Comparison of ENCODE assay signal across 1 cellular context in the genomic region with DNA sequence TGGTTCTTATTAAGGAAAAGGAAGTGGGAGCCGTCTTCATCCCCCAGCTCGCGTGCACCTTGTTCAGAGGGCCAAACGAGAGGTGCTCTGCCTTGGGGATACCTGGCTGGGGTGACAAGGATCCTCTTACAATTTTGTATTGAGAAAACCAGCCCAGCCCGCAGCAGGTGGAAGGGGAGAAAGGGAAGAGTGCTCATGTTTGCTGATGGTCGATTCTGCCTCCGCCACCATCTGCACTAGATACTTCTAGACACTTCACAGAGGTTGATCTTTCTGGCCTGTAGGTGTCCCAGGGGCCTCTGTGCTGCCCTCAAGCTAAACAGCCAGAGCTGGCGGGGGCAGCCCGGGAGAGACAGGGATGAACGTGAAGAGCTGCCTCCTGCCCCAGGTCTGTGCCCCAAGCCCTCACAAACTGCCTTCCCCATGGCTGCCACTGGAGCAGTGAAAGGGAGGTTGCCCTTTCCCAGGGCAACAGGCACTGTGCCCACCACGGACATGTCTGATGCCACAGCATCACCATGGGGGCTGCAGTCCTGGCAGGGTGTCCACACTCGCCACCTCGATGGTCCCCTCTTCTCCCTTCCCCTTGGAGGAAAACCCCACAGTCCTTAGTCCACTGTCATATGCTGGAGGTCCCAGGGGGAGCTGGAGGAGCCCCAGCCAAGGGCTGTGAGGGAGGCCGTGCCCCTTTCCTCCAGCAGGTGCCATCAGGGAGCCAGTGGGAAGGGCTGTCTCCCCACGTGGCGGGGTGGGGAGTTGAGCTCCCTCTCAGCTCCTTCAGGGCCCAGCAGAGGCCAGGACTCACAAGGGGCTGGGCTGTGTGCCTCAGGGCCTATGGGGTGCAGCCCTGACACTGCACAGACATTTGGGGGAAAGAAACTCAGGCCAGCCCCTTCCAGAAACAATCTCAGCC.
TF ChIP-seq lines count a peak whose summit lies in the region.

No MANE protein-coding gene starts in this region.

TF ChIP-seq in HEK293, 187 proteins besides CTCF, POLR2A, EP300 and RAD21 (continued from another document):
- TF ChIP-seq, protein P1, sequence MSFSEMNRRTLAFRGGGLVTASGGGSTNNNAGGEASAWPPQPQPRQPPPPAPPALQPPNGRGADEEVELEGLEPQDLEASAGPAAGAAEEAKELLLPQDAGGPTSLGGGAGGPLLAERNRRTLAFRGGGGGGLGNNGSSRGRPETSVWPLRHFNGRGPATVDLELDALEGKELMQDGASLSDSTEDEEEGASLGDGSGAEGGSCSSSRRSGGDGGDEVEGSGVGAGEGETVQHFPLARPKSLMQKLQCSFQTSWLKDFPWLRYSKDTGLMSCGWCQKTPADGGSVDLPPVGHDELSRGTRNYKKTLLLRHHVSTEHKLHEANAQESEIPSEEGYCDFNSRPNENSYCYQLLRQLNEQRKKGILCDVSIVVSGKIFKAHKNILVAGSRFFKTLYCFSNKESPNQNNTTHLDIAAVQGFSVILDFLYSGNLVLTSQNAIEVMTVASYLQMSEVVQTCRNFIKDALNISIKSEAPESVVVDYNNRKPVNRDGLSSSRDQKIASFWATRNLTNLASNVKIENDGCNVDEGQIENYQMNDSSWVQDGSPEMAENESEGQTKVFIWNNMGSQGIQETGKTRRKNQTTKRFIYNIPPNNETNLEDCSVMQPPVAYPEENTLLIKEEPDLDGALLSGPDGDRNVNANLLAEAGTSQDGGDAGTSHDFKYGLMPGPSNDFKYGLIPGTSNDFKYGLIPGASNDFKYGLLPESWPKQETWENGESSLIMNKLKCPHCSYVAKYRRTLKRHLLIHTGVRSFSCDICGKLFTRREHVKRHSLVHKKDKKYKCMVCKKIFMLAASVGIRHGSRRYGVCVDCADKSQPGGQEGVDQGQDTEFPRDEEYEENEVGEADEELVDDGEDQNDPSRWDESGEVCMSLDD (tag by site-specific recombination; IDR thresholded peaks at IDR 0.05) = no peak
- TF ChIP-seq, protein P2, sequence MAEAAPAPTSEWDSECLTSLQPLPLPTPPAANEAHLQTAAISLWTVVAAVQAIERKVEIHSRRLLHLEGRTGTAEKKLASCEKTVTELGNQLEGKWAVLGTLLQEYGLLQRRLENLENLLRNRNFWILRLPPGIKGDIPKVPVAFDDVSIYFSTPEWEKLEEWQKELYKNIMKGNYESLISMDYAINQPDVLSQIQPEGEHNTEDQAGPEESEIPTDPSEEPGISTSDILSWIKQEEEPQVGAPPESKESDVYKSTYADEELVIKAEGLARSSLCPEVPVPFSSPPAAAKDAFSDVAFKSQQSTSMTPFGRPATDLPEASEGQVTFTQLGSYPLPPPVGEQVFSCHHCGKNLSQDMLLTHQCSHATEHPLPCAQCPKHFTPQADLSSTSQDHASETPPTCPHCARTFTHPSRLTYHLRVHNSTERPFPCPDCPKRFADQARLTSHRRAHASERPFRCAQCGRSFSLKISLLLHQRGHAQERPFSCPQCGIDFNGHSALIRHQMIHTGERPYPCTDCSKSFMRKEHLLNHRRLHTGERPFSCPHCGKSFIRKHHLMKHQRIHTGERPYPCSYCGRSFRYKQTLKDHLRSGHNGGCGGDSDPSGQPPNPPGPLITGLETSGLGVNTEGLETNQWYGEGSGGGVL (tag by site-specific recombination; IDR thresholded peaks at IDR 0.05) = no peak
- TF ChIP-seq, protein P3, sequence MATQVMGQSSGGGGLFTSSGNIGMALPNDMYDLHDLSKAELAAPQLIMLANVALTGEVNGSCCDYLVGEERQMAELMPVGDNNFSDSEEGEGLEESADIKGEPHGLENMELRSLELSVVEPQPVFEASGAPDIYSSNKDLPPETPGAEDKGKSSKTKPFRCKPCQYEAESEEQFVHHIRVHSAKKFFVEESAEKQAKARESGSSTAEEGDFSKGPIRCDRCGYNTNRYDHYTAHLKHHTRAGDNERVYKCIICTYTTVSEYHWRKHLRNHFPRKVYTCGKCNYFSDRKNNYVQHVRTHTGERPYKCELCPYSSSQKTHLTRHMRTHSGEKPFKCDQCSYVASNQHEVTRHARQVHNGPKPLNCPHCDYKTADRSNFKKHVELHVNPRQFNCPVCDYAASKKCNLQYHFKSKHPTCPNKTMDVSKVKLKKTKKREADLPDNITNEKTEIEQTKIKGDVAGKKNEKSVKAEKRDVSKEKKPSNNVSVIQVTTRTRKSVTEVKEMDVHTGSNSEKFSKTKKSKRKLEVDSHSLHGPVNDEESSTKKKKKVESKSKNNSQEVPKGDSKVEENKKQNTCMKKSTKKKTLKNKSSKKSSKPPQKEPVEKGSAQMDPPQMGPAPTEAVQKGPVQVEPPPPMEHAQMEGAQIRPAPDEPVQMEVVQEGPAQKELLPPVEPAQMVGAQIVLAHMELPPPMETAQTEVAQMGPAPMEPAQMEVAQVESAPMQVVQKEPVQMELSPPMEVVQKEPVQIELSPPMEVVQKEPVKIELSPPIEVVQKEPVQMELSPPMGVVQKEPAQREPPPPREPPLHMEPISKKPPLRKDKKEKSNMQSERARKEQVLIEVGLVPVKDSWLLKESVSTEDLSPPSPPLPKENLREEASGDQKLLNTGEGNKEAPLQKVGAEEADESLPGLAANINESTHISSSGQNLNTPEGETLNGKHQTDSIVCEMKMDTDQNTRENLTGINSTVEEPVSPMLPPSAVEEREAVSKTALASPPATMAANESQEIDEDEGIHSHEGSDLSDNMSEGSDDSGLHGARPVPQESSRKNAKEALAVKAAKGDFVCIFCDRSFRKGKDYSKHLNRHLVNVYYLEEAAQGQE (tag by site-specific recombination; IDR thresholded peaks at IDR 0.05) = no peak
- TF ChIP-seq, protein P4, sequence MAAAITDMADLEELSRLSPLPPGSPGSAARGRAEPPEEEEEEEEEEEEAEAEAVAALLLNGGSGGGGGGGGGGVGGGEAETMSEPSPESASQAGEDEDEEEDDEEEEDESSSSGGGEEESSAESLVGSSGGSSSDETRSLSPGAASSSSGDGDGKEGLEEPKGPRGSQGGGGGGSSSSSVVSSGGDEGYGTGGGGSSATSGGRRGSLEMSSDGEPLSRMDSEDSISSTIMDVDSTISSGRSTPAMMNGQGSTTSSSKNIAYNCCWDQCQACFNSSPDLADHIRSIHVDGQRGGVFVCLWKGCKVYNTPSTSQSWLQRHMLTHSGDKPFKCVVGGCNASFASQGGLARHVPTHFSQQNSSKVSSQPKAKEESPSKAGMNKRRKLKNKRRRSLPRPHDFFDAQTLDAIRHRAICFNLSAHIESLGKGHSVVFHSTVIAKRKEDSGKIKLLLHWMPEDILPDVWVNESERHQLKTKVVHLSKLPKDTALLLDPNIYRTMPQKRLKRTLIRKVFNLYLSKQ (tag by site-specific recombination; IDR thresholded peaks at IDR 0.05; ENCODE audit: borderline replicate concordance) = no peak
- TF ChIP-seq ZNF792 (tag by site-specific recombination; IDR thresholded peaks at IDR 0.05) = no peak
- TF ChIP-seq, protein P5, sequence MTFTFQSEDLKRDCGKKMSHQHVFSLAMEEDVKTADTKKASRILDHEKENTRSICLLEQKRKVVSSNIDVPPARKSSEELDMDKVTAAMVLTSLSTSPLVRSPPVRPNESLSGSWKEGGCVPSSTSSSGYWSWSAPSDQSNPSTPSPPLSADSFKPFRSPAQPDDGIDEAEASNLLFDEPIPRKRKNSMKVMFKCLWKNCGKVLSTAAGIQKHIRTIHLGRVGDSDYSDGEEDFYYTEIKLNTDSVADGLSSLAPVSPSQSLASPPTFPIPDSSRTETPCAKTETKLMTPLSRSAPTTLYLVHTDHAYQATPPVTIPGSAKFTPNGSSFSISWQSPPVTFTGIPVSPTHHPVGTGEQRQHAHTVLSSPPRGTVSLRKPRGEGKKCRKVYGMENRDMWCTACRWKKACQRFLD (tag by site-specific recombination; IDR thresholded peaks at IDR 0.05) = no peak
- TF ChIP-seq ZNF391 (tag by site-specific recombination; IDR thresholded peaks at IDR 0.05; ENCODE audit: borderline replicate concordance, low read depth) = no peak
- TF ChIP-seq TCF7L2 (IDR thresholded peaks at IDR 0.05; ENCODE audit: borderline replicate concordance, low read depth, low read length) = no peak
- TF ChIP-seq MEIS1 (CRISPR knock-in tag; IDR thresholded peaks at IDR 0.05; ENCODE audit: borderline replicate concordance) = no peak
- TF ChIP-seq ZXDB (tag by site-specific recombination; IDR thresholded peaks at IDR 0.05) = no peak
- no peak for TF ChIP-seq PRDM1 (tag by site-specific recombination; IDR thresholded peaks at IDR 0.05)
- TF ChIP-seq ZNF626 (tag by site-specific recombination; IDR thresholded peaks at IDR 0.05) = no peak
- peak; percentile 50 for TF ChIP-seq GLIS1 (tag by site-specific recombination; IDR thresholded peaks at IDR 0.05)
- peak; percentile 13; the same call in 1 of the 2 replicates for TF ChIP-seq ZNF654 (tag by site-specific recombination; IDR thresholded peaks at IDR 0.05; ENCODE audit: low read depth)
- no peak for TF ChIP-seq ZNF777 (tag by site-specific recombination; IDR thresholded peaks at IDR 0.05; ENCODE audit: borderline replicate concordance)
- TF ChIP-seq ZNF404 (tag by site-specific recombination; IDR thresholded peaks at IDR 0.05) = no peak
- no peak for TF ChIP-seq ZFP41 (tag by site-specific recombination; IDR thresholded peaks at IDR 0.05; ENCODE audit: borderline replicate concordance)
- TF ChIP-seq, protein P6, sequence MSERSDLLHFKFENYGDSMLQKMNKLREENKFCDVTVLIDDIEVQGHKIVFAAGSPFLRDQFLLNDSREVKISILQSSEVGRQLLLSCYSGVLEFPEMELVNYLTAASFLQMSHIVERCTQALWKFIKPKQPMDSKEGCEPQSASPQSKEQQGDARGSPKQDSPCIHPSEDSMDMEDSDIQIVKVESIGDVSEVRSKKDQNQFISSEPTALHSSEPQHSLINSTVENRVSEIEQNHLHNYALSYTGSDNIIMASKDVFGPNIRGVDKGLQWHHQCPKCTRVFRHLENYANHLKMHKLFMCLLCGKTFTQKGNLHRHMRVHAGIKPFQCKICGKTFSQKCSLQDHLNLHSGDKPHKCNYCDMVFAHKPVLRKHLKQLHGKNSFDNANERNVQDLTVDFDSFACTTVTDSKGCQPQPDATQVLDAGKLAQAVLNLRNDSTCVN (tag by site-specific recombination; optimal IDR thresholded peaks at IDR 0.05) = no peak
- TF ChIP-seq GLIS2 (tag by site-specific recombination; IDR thresholded peaks at IDR 0.05) = peak; percentile 72
- no peak for TF ChIP-seq ZNF548 (tag by site-specific recombination; IDR thresholded peaks at IDR 0.05)
- TF ChIP-seq ZNF138 (tag by site-specific recombination; IDR thresholded peaks at IDR 0.05; ENCODE audit: borderline replicate concordance) = no peak
- TF ChIP-seq KLF7 (tag by site-specific recombination; IDR thresholded peaks at IDR 0.05; ENCODE audit: borderline replicate concordance) = no peak
- peak; percentile 49 for TF ChIP-seq ZIC2 (tag by site-specific recombination; IDR thresholded peaks at IDR 0.05)
- no peak for TF ChIP-seq ZNF324 (tag by site-specific recombination; IDR thresholded peaks at IDR 0.05)
- no peak for TF ChIP-seq ZNF747 (tag by site-specific recombination; IDR thresholded peaks at IDR 0.05)
- TF ChIP-seq, protein P7, sequence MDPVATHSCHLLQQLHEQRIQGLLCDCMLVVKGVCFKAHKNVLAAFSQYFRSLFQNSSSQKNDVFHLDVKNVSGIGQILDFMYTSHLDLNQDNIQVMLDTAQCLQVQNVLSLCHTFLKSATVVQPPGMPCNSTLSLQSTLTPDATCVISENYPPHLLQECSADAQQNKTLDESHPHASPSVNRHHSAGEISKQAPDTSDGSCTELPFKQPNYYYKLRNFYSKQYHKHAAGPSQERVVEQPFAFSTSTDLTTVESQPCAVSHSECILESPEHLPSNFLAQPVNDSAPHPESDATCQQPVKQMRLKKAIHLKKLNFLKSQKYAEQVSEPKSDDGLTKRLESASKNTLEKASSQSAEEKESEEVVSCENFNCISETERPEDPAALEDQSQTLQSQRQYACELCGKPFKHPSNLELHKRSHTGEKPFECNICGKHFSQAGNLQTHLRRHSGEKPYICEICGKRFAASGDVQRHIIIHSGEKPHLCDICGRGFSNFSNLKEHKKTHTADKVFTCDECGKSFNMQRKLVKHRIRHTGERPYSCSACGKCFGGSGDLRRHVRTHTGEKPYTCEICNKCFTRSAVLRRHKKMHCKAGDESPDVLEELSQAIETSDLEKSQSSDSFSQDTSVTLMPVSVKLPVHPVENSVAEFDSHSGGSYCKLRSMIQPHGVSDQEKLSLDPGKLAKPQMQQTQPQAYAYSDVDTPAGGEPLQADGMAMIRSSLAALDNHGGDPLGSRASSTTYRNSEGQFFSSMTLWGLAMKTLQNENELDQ (tag by site-specific recombination; IDR thresholded peaks at IDR 0.05; ENCODE audit: low read depth) = no peak
- TF ChIP-seq ZNF157 (tag by site-specific recombination; IDR thresholded peaks at IDR 0.05) = no peak
- TF ChIP-seq, protein P8, sequence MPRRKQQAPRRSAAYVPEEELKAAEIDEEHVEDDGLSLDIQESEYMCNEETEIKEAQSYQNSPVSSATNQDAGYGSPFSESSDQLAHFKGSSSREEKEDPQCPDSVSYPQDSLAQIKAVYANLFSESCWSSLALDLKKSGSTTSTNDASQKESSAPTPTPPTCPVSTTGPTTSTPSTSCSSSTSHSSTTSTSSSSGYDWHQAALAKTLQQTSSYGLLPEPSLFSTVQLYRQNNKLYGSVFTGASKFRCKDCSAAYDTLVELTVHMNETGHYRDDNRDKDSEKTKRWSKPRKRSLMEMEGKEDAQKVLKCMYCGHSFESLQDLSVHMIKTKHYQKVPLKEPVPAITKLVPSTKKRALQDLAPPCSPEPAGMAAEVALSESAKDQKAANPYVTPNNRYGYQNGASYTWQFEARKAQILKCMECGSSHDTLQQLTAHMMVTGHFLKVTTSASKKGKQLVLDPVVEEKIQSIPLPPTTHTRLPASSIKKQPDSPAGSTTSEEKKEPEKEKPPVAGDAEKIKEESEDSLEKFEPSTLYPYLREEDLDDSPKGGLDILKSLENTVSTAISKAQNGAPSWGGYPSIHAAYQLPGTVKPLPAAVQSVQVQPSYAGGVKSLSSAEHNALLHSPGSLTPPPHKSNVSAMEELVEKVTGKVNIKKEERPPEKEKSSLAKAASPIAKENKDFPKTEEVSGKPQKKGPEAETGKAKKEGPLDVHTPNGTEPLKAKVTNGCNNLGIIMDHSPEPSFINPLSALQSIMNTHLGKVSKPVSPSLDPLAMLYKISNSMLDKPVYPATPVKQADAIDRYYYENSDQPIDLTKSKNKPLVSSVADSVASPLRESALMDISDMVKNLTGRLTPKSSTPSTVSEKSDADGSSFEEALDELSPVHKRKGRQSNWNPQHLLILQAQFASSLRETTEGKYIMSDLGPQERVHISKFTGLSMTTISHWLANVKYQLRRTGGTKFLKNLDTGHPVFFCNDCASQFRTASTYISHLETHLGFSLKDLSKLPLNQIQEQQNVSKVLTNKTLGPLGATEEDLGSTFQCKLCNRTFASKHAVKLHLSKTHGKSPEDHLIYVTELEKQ (tag by site-specific recombination; IDR thresholded peaks at IDR 0.05; ENCODE audit: borderline replicate concordance) = no peak
- no peak for TF ChIP-seq ZNF555 (tag by site-specific recombination; conservative IDR thresholded peaks at IDR 0.05)
- TF ChIP-seq EGR2 (tag by site-specific recombination; IDR thresholded peaks at IDR 0.05; ENCODE audit: low read depth) = no peak
- TF ChIP-seq ZBTB20 (tag by site-specific recombination; IDR thresholded peaks at IDR 0.05) = 0 out of 2 replicates have a peak, but pooled peaks have one; percentile 13
- no peak for TF ChIP-seq ZFP69B (tag by site-specific recombination; IDR thresholded peaks at IDR 0.05)
- TF ChIP-seq ZNF549 (tag by site-specific recombination; IDR thresholded peaks at IDR 0.05) = no peak
- no peak for TF ChIP-seq GLI2 (tag by site-specific recombination; IDR thresholded peaks at IDR 0.05; ENCODE audit: borderline replicate concordance, low read depth)
- no peak for TF ChIP-seq ZNF514 (tag by site-specific recombination; IDR thresholded peaks at IDR 0.05)
- TF ChIP-seq ZSCAN16 (tag by site-specific recombination; IDR thresholded peaks at IDR 0.05) = no peak
